Comparison of ENCODE assay signal across 12 cellular contexts in genomic region chr2:79393806-79394484, GRCh38.
DNase-seq lines count a peak whose midpoint lies in the region; ATAC-seq, FAIRE-seq and TF ChIP-seq lines count a peak whose summit lies in the region.
"Had no signal": no experiment of that assay in that cellular context is flagged by ENCODE, and none has a peak within 500 bp of the region (broad histone marks: within the 10 kb centered on the region; RNA-seq: fewer than 3 reads in every experiment).

No MANE protein-coding gene starts in this region.

- TF ChIP-seq EP300 in HepG2 (IDR thresholded peaks at IDR 0.05; ENCODE audit: low read depth in 2 of 2, low read length in 2 of 2), result peak; percentile 78 to 89
- TF ChIP-seq EP300 in HepG2 (CRISPR knock-in tag; IDR thresholded peaks at IDR 0.05; ENCODE audit: borderline replicate concordance), result peak; percentile 85

- FAIRE-seq in astrocyte (lab: Jason Lieb, UNC), result no peak
- FAIRE-seq in HepG2 (lab: Jason Lieb, UNC), result peak; percentile 64
- FAIRE-seq: G401.6 had no signal

- H3K9me3 ChIP-seq in astrocyte (ENCODE audit: insufficient read depth, low read depth, low read length), result peaks cover 2% of the 10 kb centered on the region
- no peaks in the 10 kb centered on the region for H3K9me3 ChIP-seq in HepG2 (ENCODE audit: low read length)
- H3K9me3 ChIP-seq in GM23248 (ENCODE audit: low read depth), result no peaks in the 10 kb centered on the region
- H3K9me3 ChIP-seq: ovary had no signal

- no peaks in the 10 kb centered on the region for H3K36me3 ChIP-seq in astrocyte (ENCODE audit: insufficient read depth, low read length)
- no peaks in the 10 kb centered on the region for H3K36me3 ChIP-seq in HepG2 (replicated peaks in 1 of 2; ENCODE audit: control insufficient read depth in 1 of 2, insufficient read depth in 2 of 2, low read length in 2 of 2)
- H3K36me3 ChIP-seq in GM23248 (ENCODE audit: low read depth), result no peaks in the 10 kb centered on the region
- H3K36me3 ChIP-seq: ovary had no signal

- H3K4me3 ChIP-seq in astrocyte (ENCODE audit: insufficient read depth, low read depth, low read length) (no peak overlapping the region), HepG2 (replicated peaks in 1 of 3; ENCODE audit: insufficient read depth in 1 of 3, low read depth in 2 of 3, low read length in 3 of 3) (peak overlapping the region in 2 of 3 experiments; percentile 29 to 31; a peak in 4 of 6 replicates), GM23248 (no peak overlapping the region)
- H3K4me3 ChIP-seq: ovary had no signal

- in situ Hi-C loops in HepG2 (cut with HindIII; ENCODE audit: extremely low pct_ligation_motif_present, low pct_unique_long_range_greater_than_20kb), result no loop called here
- in situ Hi-C loops in GM23248 (cut with MboI), result no loop called here

- intact Hi-C loops in HepG2 (cut with micrococcal nuclease; ENCODE audit: unreplicated experiment), result no loop called here

- 0 out of 4 replicates have a peak, but pooled peaks of 1 of the 2 experiments have one; percentile 12 for TF ChIP-seq POLR2A in HepG2 (IDR thresholded peaks at IDR 0.05; ENCODE audit: insufficient read depth in 1 of 2, low read depth in 2 of 2, low read length in 2 of 2)

- H3K9ac ChIP-seq in astrocyte (ENCODE audit: low read length) (no peak overlapping the region), HepG2 (ENCODE audit: insufficient read depth, low read depth, low read length) (peak overlapping the region; percentile 42), GM23248 (no peak overlapping the region)

- peaks cover 3% of the 10 kb centered on the region for H3K9me3 Mint-ChIP-seq in astrocyte (ENCODE audit: unreplicated experiment)

- no peaks in the 10 kb centered on the region for H3K27me3 ChIP-seq in astrocyte (ENCODE audit: insufficient read depth, low read length)
- no peaks in the 10 kb centered on the region for H3K27me3 ChIP-seq in HepG2 (ENCODE audit: control insufficient read depth in 1 of 2, insufficient read depth in 2 of 2, low read length in 2 of 2)
- H3K27me3 ChIP-seq in GM23248 (replicated peaks; ENCODE audit: insufficient read depth), result no peaks in the 10 kb centered on the region
- H3K27me3 ChIP-seq: ovary had no signal

- no peaks in the 10 kb centered on the region for H3K9me2 ChIP-seq in GM23248 (ENCODE audit: insufficient read depth)

- H3K4me1 ChIP-seq in astrocyte (ENCODE audit: insufficient read depth, low read length) (no peaks in the 10 kb centered on the region), HepG2 (ENCODE audit: insufficient read depth, low read length) (peaks cover 22% of the 10 kb centered on the region), GM23248 (ENCODE audit: insufficient read depth) (no peaks in the 10 kb centered on the region)

- no peaks in the 10 kb centered on the region for H4K20me1 ChIP-seq in astrocyte (ENCODE audit: insufficient read depth, low read length)
- no peaks in the 10 kb centered on the region for H4K20me1 ChIP-seq in HepG2 (ENCODE audit: insufficient read depth, low read length)
- H4K20me1 ChIP-seq in GM23248 (ENCODE audit: insufficient read depth), result no peaks in the 10 kb centered on the region

- DNase-seq in COLO829 (ENCODE audit: low spot score), result peak; percentile 17
- peak; percentile 59 for DNase-seq in NCI-H146 (lab: John Stamatoyannopoulos, UW)
- peak; percentile 4 for DNase-seq in astrocyte (ENCODE audit: low read depth)
- DNase-seq in HepG2 (ENCODE audit: low spot score), result peak; percentile 96
- no peak for DNase-seq in GM23248
- DNase-seq in GM03348 (ENCODE audit: low spot score), result no peak
- DNase-seq: activated CD4-positive, alpha-beta T cell treated with anti-CD3 and anti-CD28 coated beads for 1 hour; activated naive CD4-positive, alpha-beta T cell treated with anti-CD3 and anti-CD28 coated beads, Interleukin-2, amount 10 ng/mL, durations not matched to agents 7 days and 5 days; ovary had no signal

- TF ChIP-seq RAD21 in HepG2 (CRISPR knock-in tag; IDR thresholded peaks at IDR 0.05), result peak; percentile 15; the same call in 1 of the 2 replicates

- ATAC-seq in HepG2, result peak; percentile 99
- ATAC-seq in HG02852 (IDR thresholded peaks at IDR 0.05; ENCODE audit: unreplicated experiment), result no peak
- ATAC-seq in HG02623 (IDR thresholded peaks at IDR 0.05; ENCODE audit: unreplicated experiment), result no peak

- CTCF ChIA-PET in HepG2 (lab: Yijun Ruan, JAX; ENCODE audit: low intra/inter-chr PET ratio, low total read pairs), result no interaction called here

- no peak overlapping the region for H3K27ac ChIP-seq in astrocyte (ENCODE audit: low read depth, low read length)
- H3K27ac ChIP-seq in HepG2 (ENCODE audit: extremely low read length, insufficient read depth, low read length), result peak overlapping the region; percentile 59
- no peak overlapping the region for H3K27ac ChIP-seq in GM23248
- H3K27ac ChIP-seq: ovary had no signal

- peaks cover 10% of the 10 kb centered on the region for H3K4me1 Mint-ChIP-seq in astrocyte (ENCODE audit: low read depth, unreplicated experiment)
- H3K4me1 Mint-ChIP-seq: activated naive CD4-positive, alpha-beta T cell treated with anti-CD3 and anti-CD28 coated beads, Interleukin-2, amount 10 ng/mL, durations not matched to agents 7 days and 5 days had no signal

- TF ChIP-seq CTCF in astrocyte (IDR thresholded peaks at IDR 0.05; ENCODE audit: insufficient read depth, low read depth, low read length) (no peak), HepG2 (CRISPR knock-in tag; IDR thresholded peaks at IDR 0.05) (peak; percentile 34)

- H2AFZ ChIP-seq in astrocyte (ENCODE audit: low read depth, low read length) (no peak overlapping the region), HepG2 (ENCODE audit: low read length) (peak overlapping the region; percentile 49), GM23248 (no peak overlapping the region)

- H3K79me2 ChIP-seq in astrocyte (ENCODE audit: insufficient read depth, low read length) (no peaks in the 10 kb centered on the region), HepG2 (ENCODE audit: insufficient read depth, low read length) (no peaks in the 10 kb centered on the region), GM23248 (ENCODE audit: insufficient read depth) (no peaks in the 10 kb centered on the region)

- no peak overlapping the region for H3K4me3 Mint-ChIP-seq in astrocyte (ENCODE audit: unreplicated experiment)
- H3K4me3 Mint-ChIP-seq: activated naive CD4-positive, alpha-beta T cell treated with anti-CD3 and anti-CD28 coated beads, Interleukin-2, amount 10 ng/mL, durations not matched to agents 7 days and 5 days had no signal

- no peaks in the 10 kb centered on the region for H3K27me3 Mint-ChIP-seq in astrocyte (ENCODE audit: low read depth, unreplicated experiment)
- H3K27me3 Mint-ChIP-seq: activated naive CD4-positive, alpha-beta T cell treated with anti-CD3 and anti-CD28 coated beads, Interleukin-2, amount 10 ng/mL, durations not matched to agents 7 days and 5 days had no signal

- no peak overlapping the region for H3K4me2 ChIP-seq in astrocyte (ENCODE audit: low read length)
- H3K4me2 ChIP-seq in HepG2 (ENCODE audit: low read depth, low read length), result peak overlapping the region; percentile 67
- no peak overlapping the region for H3K4me2 ChIP-seq in GM23248 (ENCODE audit: unreplicated experiment)

- BruUV-seq in HepG2 (replicated peaks; lab: Mats Ljungman, UMichigan), result TSS peak; percentile 93

- 7% methylated on average over 9 of the region's 9 CpGs for WGBS in HepG2 (ENCODE audit: low lambda C conversion rate)
- WGBS in GM23248 (ENCODE audit: low coverage in 1 of 2, low lambda C conversion rate in 2 of 2, missing lambda C conversion rate in 2 of 2), 2 experiments, result 9% methylated on average over 9 of the region's 9 CpGs

- H3K36me3 Mint-ChIP-seq in astrocyte (ENCODE audit: low read depth, unreplicated experiment), result no peaks in the 10 kb centered on the region
- H3K36me3 Mint-ChIP-seq: activated naive CD4-positive, alpha-beta T cell treated with anti-CD3 and anti-CD28 coated beads, Interleukin-2, amount 10 ng/mL, durations not matched to agents 7 days and 5 days had no signal

- POLR2A ChIA-PET in HepG2 (lab: Yijun Ruan, JAX), result no interaction called here

- H3F3A ChIP-seq in GM23248 (ENCODE audit: insufficient read depth), result no peaks in the 10 kb centered on the region

- peak overlapping the region; percentile 64 for H3K27ac Mint-ChIP-seq in astrocyte (ENCODE audit: unreplicated experiment)
- H3K27ac Mint-ChIP-seq: activated naive CD4-positive, alpha-beta T cell treated with anti-CD3 and anti-CD28 coated beads, Interleukin-2, amount 10 ng/mL, durations not matched to agents 7 days and 5 days had no signal

TF ChIP-seq in HepG2, 621 proteins besides CTCF, POLR2A, EP300 and RAD21 (continues in another document):
- peak; percentile 60; the same call in 1 of the 2 replicates for TF ChIP-seq RCOR2 (CRISPR knock-in tag; IDR thresholded peaks at IDR 0.05)
- TF ChIP-seq ZNF263 (CRISPR knock-in tag; IDR thresholded peaks at IDR 0.05), result no peak
- TF ChIP-seq ARNTL (CRISPR knock-in tag; IDR thresholded peaks at IDR 0.05), result 0 out of 2 replicates have a peak, but pooled peaks have one; percentile 36
- no peak for TF ChIP-seq GTF2F1 (IDR thresholded peaks at IDR 0.05; ENCODE audit: low read length)
- TF ChIP-seq MZF1 (CRISPR knock-in tag; IDR thresholded peaks at IDR 0.05; ENCODE audit: borderline replicate concordance), result no peak
- TF ChIP-seq ZNF703 (CRISPR knock-in tag; IDR thresholded peaks at IDR 0.05; ENCODE audit: borderline replicate concordance), result no peak
- no peak for TF ChIP-seq SRSF9 (IDR thresholded peaks at IDR 0.05; ENCODE audit: borderline replicate concordance, insufficient read depth, low read depth, low read length, poor library complexity, severe bottlenecking)
- TF ChIP-seq ATF4 (CRISPR knock-in tag; IDR thresholded peaks at IDR 0.05), result peak; percentile 76 to 91; a peak in 2 of 4 replicates
- TF ChIP-seq SOX13 (IDR thresholded peaks at IDR 0.05), result peak; percentile 56; the same call in 1 of the 2 replicates
- TF ChIP-seq SOX13 (CRISPR knock-in tag; conservative IDR thresholded peaks at IDR 0.05 in 1 of 2, IDR thresholded peaks at IDR 0.05 in 1 of 2), result peak in 1 of 2 experiments; percentile 90; a peak in 2 of 4 replicates

Comparison
In these comparisons a context has a peak if more than half of its experiments do, and no peak if none do; other contexts are left out.
1. DNase-seq: peak in COLO829 (single experiment), NCI-H146 (single experiment), astrocyte (single experiment) and HepG2 (single experiment); none in GM23248 (single experiment) and GM03348 (single experiment).
2. H3K4me3 ChIP-seq: peak in HepG2 (2 of 3); none in astrocyte (single experiment) and GM23248 (single experiment).